14 cellular contexts compared by ENCODE assay signal in genomic region chr20:16707674-16708073, GRCh38. TPM values are rescaled to one million over a fixed set of nuclear protein-coding genes. Genes with fewer than 3 reads are reported as not detected.
DNase-seq lines count a peak whose midpoint lies in the region; ATAC-seq and TF ChIP-seq lines count a peak whose summit lies in the region.
"Had no signal": no experiment of that assay in that cellular context is flagged by ENCODE, and none has a peak within 500 bp of the region (broad histone marks: within the 10 kb centered on the region; RNA-seq: fewer than 3 reads in every experiment).

No MANE protein-coding gene starts in this region.

- POLR2A ChIA-PET in GM10248 (lab: Yijun Ruan, JAX), result interaction anchor here (0.6 kb wide), 1 partner anchor 1255 kb away, joined by 3 read pairs; no protein-coding TSS in a partner anchor

- H3K27ac ChIP-seq in left lung, result no peak overlapping the region
- H3K27ac ChIP-seq: Peyer's patch had no signal

- no peaks in the 10 kb centered on the region for H3K27me3 ChIP-seq in left lung
- H3K27me3 ChIP-seq: Peyer's patch had no signal

- peak; percentile 28 for DNase-seq in GM10248 (ENCODE audit: extremely low spot score)
- DNase-seq in NOMO-1 (lab: John Stamatoyannopoulos, UW; ENCODE audit: unreplicated experiment in 2 of 2), result peak; percentile 39 to 63
- DNase-seq in mucosa of descending colon, result no peak
- DNase-seq in NCI-H1436 (lab: John Stamatoyannopoulos, UW), result no peak
- no peak for DNase-seq in pons (ENCODE audit: low spot score)
- no peak for DNase-seq in left lung
- DNase-seq: activated CD4-positive, alpha-beta memory T cell treated with anti-CD3 and anti-CD28 coated beads, Interleukin-2, amount 10 ng/mL, durations not matched to agents 7 days and 5 days; activated gamma-delta T cell; HFFc6; naive B cell; Peyer's patch; T-helper 17 cell had no signal

- no peaks in the 10 kb centered on the region for H3K9me3 ChIP-seq in mucosa of descending colon
- no peaks in the 10 kb centered on the region for H3K9me3 ChIP-seq in left lung

- intact Hi-C loops in mucosa of descending colon (cut with DNase I, micrococcal nuclease) (no loop called here), left lung (cut with DNase I) (no loop called here)

- H3K4me3 ChIP-seq in mucosa of descending colon (no peak overlapping the region), left lung (no peak overlapping the region)
- H3K4me3 ChIP-seq: Peyer's patch had no signal

- H3K36me3 ChIP-seq in mucosa of descending colon (ENCODE audit: low read depth) (no peaks in the 10 kb centered on the region), left lung (no peaks in the 10 kb centered on the region)
- H3K36me3 ChIP-seq: Peyer's patch had no signal

- TF ChIP-seq CTCF in GM10248 (IDR thresholded peaks at IDR 0.05; ENCODE audit: control extremely low read depth, extremely low read depth, low read depth, missing control alignments), result no peak
- TF ChIP-seq CTCF in mucosa of descending colon (IDR thresholded peaks at IDR 0.05), result no peak
- no peak for TF ChIP-seq CTCF in left lung (IDR thresholded peaks at IDR 0.05)

- H3K4me1 ChIP-seq in mucosa of descending colon (ENCODE audit: low read depth) (no peaks in the 10 kb centered on the region), left lung (no peaks in the 10 kb centered on the region)

- peak; percentile 69 for ATAC-seq in GM19351 (IDR thresholded peaks at IDR 0.05; ENCODE audit: unreplicated experiment)
- peak; percentile 67 for ATAC-seq in HG02884 (IDR thresholded peaks at IDR 0.05; ENCODE audit: unreplicated experiment)
- no peak for ATAC-seq in mucosa of descending colon
- no peak for ATAC-seq in left lung
- ATAC-seq: T-helper 17 cell had no signal

- CTCF ChIA-PET in GM10248 (lab: Yijun Ruan, JAX), result no interaction called here

RNA-seq across cellular contexts. Expression of gene SNRPB2, which starts 22.2 kb away (rescaled TPM):
- 10 to 100 TPM; 25.7 to 42.1 (median 36.2) TPM for total RNA-seq in mucosa of descending colon
- 10 to 100 TPM; 36.7 to 47.2 TPM for total RNA-seq in left lung

RNA-seq across cellular contexts. Expression of gene OTOR, which starts 40.5 kb away (rescaled TPM):
- total RNA-seq in mucosa of descending colon, result not detected
- not detected for total RNA-seq in left lung
- total RNA-seq: activated CD4-positive, alpha-beta memory T cell treated with anti-CD3 and anti-CD28 coated beads, Interleukin-2, amount 10 ng/mL, durations not matched to agents 7 days and 5 days; HFFc6; Peyer's patch; T-helper 17 cell had no signal

Comparison
In these comparisons a context has a peak if more than half of its experiments do, and no peak if none do; other contexts are left out.
1. DNase-seq: peak in GM10248 (single experiment) and NOMO-1 (2 of 2); none in mucosa of descending colon (0 of 3), NCI-H1436 (single experiment), pons (single experiment) and left lung (0 of 2).
2. ATAC-seq: peak in GM19351 (single experiment) and HG02884 (single experiment); none in mucosa of descending colon (single experiment) and left lung (single experiment).